Comparison of ENCODE assay signal across 7 cellular contexts in the genomic region with DNA sequence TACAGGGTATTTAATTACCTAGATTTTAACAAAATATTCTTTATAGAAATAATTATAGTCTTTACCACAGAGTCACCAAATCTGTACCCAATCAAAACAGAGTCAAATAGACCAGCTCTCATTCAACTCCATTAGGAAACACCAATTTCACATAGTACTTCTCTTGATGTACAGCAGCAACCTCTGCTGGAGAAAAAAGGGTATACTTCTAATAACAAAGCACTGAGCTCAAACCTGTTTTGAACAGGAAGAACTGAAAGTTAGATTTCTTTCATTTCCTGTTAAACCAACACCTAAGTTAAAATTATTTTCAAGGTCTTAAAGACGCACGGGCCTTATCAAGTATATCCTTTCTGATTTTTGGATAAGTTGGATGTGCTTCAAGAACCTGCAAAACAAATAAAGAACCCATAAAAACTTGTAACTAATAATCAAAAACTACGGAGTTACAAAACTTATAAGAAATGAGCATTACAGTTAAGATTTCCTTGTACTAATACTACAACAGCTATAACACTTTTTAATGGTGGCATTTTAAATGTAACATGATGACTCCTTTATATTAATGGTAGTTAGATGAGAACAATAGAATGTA.
A peak's percentile ranks its signal among the peaks of the same experiment; 100 is the strongest.
DNase-seq lines count a peak whose midpoint lies in the region; ATAC-seq and TF ChIP-seq lines count a peak whose summit lies in the region.

No MANE protein-coding gene starts in this region.

- peaks cover 5 to 9% of the 10 kb centered on the region in 2 donors for H3K36me3 Mint-ChIP-seq in stimulated activated naive B cell treated with anti-CD40 and anti-IgM and Interleukin-4, amounts not matched to agents 10 μg/mL and 1 μg/mL and 100 μg/mL, for 72 hours

- H3K27ac ChIP-seq in HL-60 (replicated peaks): no peak overlapping the region

- H3K27me3 ChIP-seq in HL-60 (ENCODE audit: insufficient read depth, poor library complexity, severe bottlenecking): no peaks in the 10 kb centered on the region

- TF ChIP-seq CTCF in GM12864 (IDR thresholded peaks at IDR 0.05; ENCODE audit: low read depth, low read length, missing control alignments): peak; percentile 53
- peak; percentile 36 for TF ChIP-seq CTCF in HL-60 (IDR thresholded peaks at IDR 0.05; ENCODE audit: insufficient read depth, low read length)

- peak overlapping the region; percentile 37 for H3K27ac Mint-ChIP-seq in stimulated activated naive B cell treated with anti-CD40 and anti-IgM and Interleukin-4, amounts not matched to agents 10 μg/mL and 1 μg/mL and 100 μg/mL, for 72 hours

- H3K4me1 Mint-ChIP-seq in stimulated activated naive B cell treated with anti-CD40 and anti-IgM and Interleukin-4, amounts not matched to agents 10 μg/mL and 1 μg/mL and 100 μg/mL, for 72 hours: no peaks in the 10 kb centered on the region

- no peaks in the 10 kb centered on the region for H3K9me3 Mint-ChIP-seq in stimulated activated naive B cell treated with anti-CD40 and anti-IgM and Interleukin-4, amounts not matched to agents 10 μg/mL and 1 μg/mL and 100 μg/mL, for 72 hours

- H3K27me3 Mint-ChIP-seq in stimulated activated naive B cell treated with anti-CD40 and anti-IgM and Interleukin-4, amounts not matched to agents 10 μg/mL and 1 μg/mL and 100 μg/mL, for 72 hours: no peaks in the 10 kb centered on the region

- H3K4me3 ChIP-seq in GM12864 (ENCODE audit: low read depth, low read length) (no peak overlapping the region), HL-60 (replicated peaks; ENCODE audit: insufficient read depth, low read length) (no peak overlapping the region)

- ATAC-seq in GM21526 (IDR thresholded peaks at IDR 0.05; ENCODE audit: low FRiP score, unreplicated experiment): peak; percentile 97
- peak; percentile 91 to 95 for ATAC-seq in stimulated activated naive B cell treated with anti-CD40 and anti-IgM and Interleukin-4, amounts not matched to agents 10 μg/mL and 1 μg/mL and 100 μg/mL, for 72 hours (replicated peaks)

- H3K4me3 Mint-ChIP-seq in stimulated activated naive B cell treated with anti-CD40 and anti-IgM and Interleukin-4, amounts not matched to agents 10 μg/mL and 1 μg/mL and 100 μg/mL, for 72 hours: no peak overlapping the region

- DNase-seq in GM12864 (ENCODE audit: low read depth) (peak; percentile 55), HL-60 (ENCODE audit: low read depth in 1 of 2, low spot score in 1 of 2) (peak; percentile 23 to 35), NCI-H774 (lab: John Stamatoyannopoulos, UW) (peak; percentile 66), astrocyte of the hippocampus (ENCODE audit: low read depth, low spot score) (peak; percentile 77), iPS-NIHi7 (ENCODE audit: extremely low spot score) (peak; percentile 60)
- peak; percentile 13 for DNase-seq in stimulated activated naive B cell treated with anti-CD40 and anti-IgM and Interleukin-4, amounts not matched to agents 10 μg/mL and 1 μg/mL and 100 μg/mL, for 72 hours

Comparison
In these comparisons a context has a peak if more than half of its experiments do, and no peak if none do; other contexts are left out.
1. DNase-seq: peak in every context shown above with its lines; median percentile 77 in astrocyte of the hippocampus; 66 in NCI-H774; 60 in iPS-NIHi7; 55 in GM12864; 29 in HL-60; 13 in stimulated activated naive B cell treated with anti-CD40 and anti-IgM and Interleukin-4, amounts not matched to agents 10 μg/mL and 1 μg/mL and 100 μg/mL, for 72 hours.